In the genomic region with DNA sequence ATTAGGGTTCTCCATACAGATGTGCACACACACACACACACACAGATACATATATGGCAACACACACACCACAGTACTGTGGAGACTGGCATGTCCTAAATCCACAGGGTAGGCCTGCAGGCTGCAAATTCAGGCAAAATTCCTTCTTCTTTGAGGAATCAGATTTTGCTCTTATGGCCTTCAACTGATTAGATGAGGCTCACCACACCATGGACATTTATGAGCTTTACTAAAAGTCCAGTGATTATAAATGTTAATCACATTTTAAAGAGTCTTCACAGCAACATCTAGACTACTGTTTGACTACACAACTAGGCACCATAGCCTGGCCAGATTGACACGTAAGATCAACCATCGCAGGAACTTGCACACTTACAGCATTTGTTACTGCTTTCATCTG, we compare ENCODE assay signal across 27 cellular contexts.
"Had no signal": no experiment of that assay in that cellular context is flagged by ENCODE, and none has a peak within 500 bp of the region (broad histone marks: within the 10 kb centered on the region; RNA-seq: fewer than 3 reads in every experiment).

No MANE protein-coding gene starts in this region.

- H3K36me3 ChIP-seq: stomach, suprapubic skin, thoracic aorta, thyroid gland, tibial artery, tibial nerve, transverse colon, upper lobe of left lung, upper lobe of right lung, uterus, vagina had no signal

- H3K27ac ChIP-seq: stomach, suprapubic skin, testis, thoracic aorta, thyroid gland, tibial artery, tibial nerve, transverse colon, upper lobe of left lung, upper lobe of right lung, uterus, vagina had no signal

- H3K27me3 ChIP-seq: stomach, suprapubic skin, testis, thyroid gland, tibial artery, tibial nerve, transverse colon, upper lobe of left lung, upper lobe of right lung, uterus, vagina had no signal

- ATAC-seq: stimulated activated effector memory CD8-positive, alpha-beta T cell treated with anti-CD3 and anti-CD28 coated beads, Interleukin-12 subunit alpha, Interleukin-12 subunit beta, amount 100 ng/mL, for 72 hours; stimulated activated memory B cell treated with anti-CD40 and anti-IgM and Interleukin-4, amounts not matched to agents 10 μg/mL and 1 μg/mL and 100 μg/mL, for 72 hours; stimulated activated naive B cell treated with anti-CD40 and anti-IgM and Interleukin-4, amounts not matched to agents 10 μg/mL and 1 μg/mL and 100 μg/mL, for 72 hours; stimulated activated naive CD8-positive, alpha-beta T cell treated with anti-CD3 and anti-CD28 coated beads, Interleukin-15, amount 100 ng/mL, for 72 hours; stimulated activated naive CD8-positive, alpha-beta T cell treated with anti-CD3 and anti-CD28 coated beads, Interleukin-15, Interleukin-2, amounts not matched to agents 100 U/mL and 50 U/mL, for 24 hours; upper lobe of right lung had no signal

- H3K4me1 ChIP-seq: stomach, suprapubic skin, testis, thyroid gland, tibial artery, tibial nerve, transverse colon, upper lobe of left lung, upper lobe of right lung, uterus, vagina had no signal

- H3K4me3 ChIP-seq: stomach, suprapubic skin, testis, thoracic aorta, thyroid gland, tibial artery, tibial nerve, transverse colon, upper lobe of left lung, upper lobe of right lung, uterus, vagina had no signal

- FAIRE-seq: urothelium cell line had no signal

- DNase-seq: stimulated activated CD4-positive, alpha-beta T cell treated with anti-CD3 and anti-CD28 coated beads, Interleukin-2, amount 100 ng/mL, for 48 hours; stimulated activated CD4-positive, alpha-beta T cell treated with anti-CD3 and anti-CD28 coated beads, Interleukin-4, amount 100 ng/mL, for 1 hour; stimulated activated CD4-positive, alpha-beta T cell treated with anti-CD3 and anti-CD28 coated beads, Interleukin-4, amount 100 ng/mL, for 24 hours; stimulated activated CD4-positive, alpha-beta T cell treated with anti-CD3 and anti-CD28 coated beads, Interleukin-4, amount 100 ng/mL, for 4 hours; stimulated activated CD8-positive, alpha-beta memory T cell treated with anti-CD3 and anti-CD28 coated beads, Interleukin-4, amount 100 ng/mL, for 48 hours; stimulated activated naive B cell treated with anti-CD40 and anti-IgM and Interleukin-4, amounts not matched to agents 10 μg/mL and 1 μg/mL and 100 μg/mL, for 72 hours; stimulated activated naive CD4-positive, alpha-beta T cell; stimulated activated naive CD4-positive, alpha-beta T cell treated with Interleukin-2 at 50 U/mL for 16 hours; stimulated activated naive CD8-positive, alpha-beta T cell treated with anti-CD3 and anti-CD28 coated beads, Interleukin-15, amount 100 ng/mL, for 72 hours; stimulated activated naive CD8-positive, alpha-beta T cell treated with anti-CD3 and anti-CD28 coated beads, Interleukin-15, Interleukin-2, amounts not matched to agents 100 U/mL and 50 U/mL, for 24 hours; stomach; substantia nigra; testis; thyroid gland; tibial artery; transverse colon; trophoblast cell; upper lobe of left lung; upper lobe of right lung; uterus had no signal

- H3K9me3 ChIP-seq: suprapubic skin, testis, thoracic aorta, thyroid gland, transverse colon, upper lobe of left lung, upper lobe of right lung, uterus, vagina had no signal
